ENCODE assay signal across 24 cellular contexts in genomic region chr5:154947778-154948177, GRCh38. TPM values are rescaled to one million over a fixed set of nuclear protein-coding genes. Genes with fewer than 3 reads are reported as not detected.
DNase-seq lines count a peak whose midpoint lies in the region; ATAC-seq, FAIRE-seq and TF ChIP-seq lines count a peak whose summit lies in the region.
"Had no signal": no experiment of that assay in that cellular context is flagged by ENCODE, and none has a peak within 500 bp of the region (broad histone marks: within the 10 kb centered on the region; RNA-seq: fewer than 3 reads in every experiment).

No MANE protein-coding gene starts in this region.

- H3K27ac Mint-ChIP-seq in chondrocyte (ENCODE audit: unreplicated experiment), result no peak overlapping the region
- H3K27ac Mint-ChIP-seq: B cell, CD14-positive monocyte had no signal

- H3K4me3 Mint-ChIP-seq in chondrocyte (ENCODE audit: unreplicated experiment), result no peak overlapping the region
- H3K4me3 Mint-ChIP-seq: B cell, CD14-positive monocyte had no signal

- FAIRE-seq in H54 (lab: Jason Lieb, UNC), result peak; percentile 80
- FAIRE-seq: A204.1, D721Med, GM19239, H1 had no signal

- no peaks in the 10 kb centered on the region for H3K27me3 Mint-ChIP-seq in chondrocyte (ENCODE audit: low read depth)
- H3K27me3 Mint-ChIP-seq: B cell had no signal

- H3K36me3 Mint-ChIP-seq in chondrocyte (ENCODE audit: low read depth), result no peaks in the 10 kb centered on the region

- TF ChIP-seq CTCF in chondrocyte (IDR thresholded peaks at IDR 0.05), result no peak

- H3K27me3 ChIP-seq in layer of hippocampus (ENCODE audit: control insufficient read depth, insufficient read depth, low read length), result no peaks in the 10 kb centered on the region

- no peaks in the 10 kb centered on the region for H3K9me3 Mint-ChIP-seq in chondrocyte (ENCODE audit: low read depth)
- H3K9me3 Mint-ChIP-seq: CD14-positive monocyte had no signal

- H3K27ac ChIP-seq in cingulate gyrus (ENCODE audit: low read depth, low read length) (peak overlapping the region; percentile 94), layer of hippocampus (ENCODE audit: low read depth, low read length) (peak overlapping the region; percentile 86), substantia nigra (ENCODE audit: low read depth, low read length, poor library complexity, severe bottlenecking) (peak overlapping the region; percentile 90)
- H3K27ac ChIP-seq: KMS-11 had no signal

- H3K4me1 Mint-ChIP-seq in chondrocyte (ENCODE audit: low read depth), result peaks cover 5% of the 10 kb centered on the region

- no peak for DNase-seq in H54 (ENCODE audit: insufficient read length, low spot score)
- peak in 3 of 49 donors; percentile 8 to 43 (median 32) for DNase-seq in substantia nigra (lab: John Stamatoyannopoulos, UW)
- no peak for DNase-seq in chondrocyte (ENCODE audit: low spot score)
- no peak for DNase-seq in SKM-1 (lab: John Stamatoyannopoulos, UW; ENCODE audit: unreplicated experiment)
- DNase-seq: DMS53; GDM1; IMR-90; NCI-H1105; NCI-H2029 treated with DMSO at 0.1 percent for 48 hours; NCI-H345; NCI-H524; NCI-H774; NK-92 treated with Interleukin-12 subunit alpha and Interleukin-12 subunit beta, amount 100 ng/mL, for 24 hours had no signal

- no peak for ATAC-seq in HG02763 (IDR thresholded peaks at IDR 0.05; ENCODE audit: unreplicated experiment)
- ATAC-seq: Panc1 had no signal

- no peak for TF ChIP-seq POLR2A in H54 (IDR thresholded peaks at IDR 0.05; ENCODE audit: low read depth, low read length)

RNA-seq across cellular contexts. Expression of gene MRPL22, which starts 6.9 kb away (rescaled TPM):
- 34.6 to 41.5 TPM (median 38.2 TPM) in 3 replicates for total RNA-seq in chondrocyte

RNA-seq across cellular contexts. Expression of gene GEMIN5, which starts 9.8 kb away (rescaled TPM):
- 12.2 to 19.2 TPM (median 12.5 TPM) in 3 replicates for total RNA-seq in chondrocyte
